In genomic region chr7:104940023-104940710, GRCh38 we compare ENCODE assay signal across 14 cellular contexts.
DNase-seq lines count a peak whose midpoint lies in the region; ATAC-seq and TF ChIP-seq lines count a peak whose summit lies in the region.
"Had no signal": no experiment of that assay in that cellular context is flagged by ENCODE, and none has a peak within 500 bp of the region (broad histone marks: within the 10 kb centered on the region; RNA-seq: fewer than 3 reads in every experiment).

No MANE protein-coding gene starts in this region.

- H3K36me3 Mint-ChIP-seq in CD14-positive monocyte, result peaks cover 0 to 5% of the 10 kb centered on the region in 2 donors
- peaks cover 3% of the 10 kb centered on the region for H3K36me3 Mint-ChIP-seq in CD8-positive, alpha-beta T cell
- H3K36me3 Mint-ChIP-seq in activated T-helper 2 cell treated with anti-CD3 and anti-CD28 coated beads, Interferon-gamma antibody, Interleukin-2, Interleukin-4, amounts not matched to agents 10 μg/mL and 5 μg/mL and 100 μg/mL, durations not matched to agents 14 hours and 24 hours and 36 hours (ENCODE audit: low read depth), result peaks cover 40% of the 10 kb centered on the region
- peaks cover 0 to 14% (median 0%) of the 10 kb centered on the region in 5 donors for H3K36me3 Mint-ChIP-seq in naive thymus-derived CD4-positive, alpha-beta T cell

- peaks cover 2 to 8% (median 4%) of the 10 kb centered on the region in 7 donors for H3K9me3 Mint-ChIP-seq in CD14-positive monocyte
- H3K9me3 Mint-ChIP-seq in CD8-positive, alpha-beta T cell, result no peaks in the 10 kb centered on the region
- H3K9me3 Mint-ChIP-seq in activated T-helper 2 cell treated with anti-CD3 and anti-CD28 coated beads, Interferon-gamma antibody, Interleukin-2, Interleukin-4, amounts not matched to agents 10 μg/mL and 5 μg/mL and 100 μg/mL, durations not matched to agents 14 hours and 24 hours and 36 hours, result no peaks in the 10 kb centered on the region
- H3K9me3 Mint-ChIP-seq in naive thymus-derived CD4-positive, alpha-beta T cell, result peaks cover 0 to 3% (median 0%) of the 10 kb centered on the region in 11 donors

- peaks cover 42% of the 10 kb centered on the region for H3K4me1 Mint-ChIP-seq in CD14-positive monocyte
- peaks cover 45% of the 10 kb centered on the region for H3K4me1 Mint-ChIP-seq in CD8-positive, alpha-beta T cell (ENCODE audit: low read depth)
- H3K4me1 Mint-ChIP-seq in activated T-helper 2 cell treated with anti-CD3 and anti-CD28 coated beads, Interferon-gamma antibody, Interleukin-2, Interleukin-4, amounts not matched to agents 10 μg/mL and 5 μg/mL and 100 μg/mL, durations not matched to agents 14 hours and 24 hours and 36 hours (ENCODE audit: low read depth), result peaks cover 26% of the 10 kb centered on the region
- H3K4me1 Mint-ChIP-seq in naive thymus-derived CD4-positive, alpha-beta T cell, result peaks cover 36 to 55% (median 48%) of the 10 kb centered on the region in 7 donors

- no peaks in the 10 kb centered on the region for H3K9me2 ChIP-seq in PC-3 (replicated peaks; ENCODE audit: low read length)

- H3K4me3 ChIP-seq in CD8-positive, alpha-beta T cell (ENCODE audit: low read depth, low read length), result no peak overlapping the region
- H3K4me3 ChIP-seq in naive thymus-derived CD4-positive, alpha-beta T cell (ENCODE audit: low read length), result no peak overlapping the region
- no peak overlapping the region for H3K4me3 ChIP-seq in PC-3 (ENCODE audit: low read length)
- H3K4me3 ChIP-seq: SK-N-MC, thyroid gland had no signal

- H3K36me3 ChIP-seq in CD8-positive, alpha-beta T cell (ENCODE audit: insufficient read depth, low read length), result no peaks in the 10 kb centered on the region
- H3K36me3 ChIP-seq in naive thymus-derived CD4-positive, alpha-beta T cell (ENCODE audit: control insufficient read depth in 2 of 3, insufficient read depth in 3 of 3, low read length in 3 of 3), result no peaks in the 10 kb centered on the region
- H3K36me3 ChIP-seq in PC-3 (ENCODE audit: low read depth, low read length), result no peaks in the 10 kb centered on the region
- H3K36me3 ChIP-seq: thyroid gland had no signal

- H3K4me1 ChIP-seq in CD8-positive, alpha-beta T cell (ENCODE audit: insufficient read depth, low read length), result peaks cover 38% of the 10 kb centered on the region
- peaks cover 32 to 35% of the 10 kb centered on the region in 2 donors for H3K4me1 ChIP-seq in naive thymus-derived CD4-positive, alpha-beta T cell (ENCODE audit: control insufficient read depth in 2 of 2, insufficient read depth in 2 of 2, low read length in 2 of 2)
- peaks cover 4% of the 10 kb centered on the region for H3K4me1 ChIP-seq in PC-3 (ENCODE audit: insufficient read depth, low read length)

- TF ChIP-seq CTCF in CD14-positive monocyte (IDR thresholded peaks at IDR 0.05) (no peak), PC-3 (conservative IDR thresholded peaks at IDR 0.05; ENCODE audit: low read depth, low read length) (no peak)
- no peak for TF ChIP-seq CTCF in CD8-positive, alpha-beta T cell (IDR thresholded peaks at IDR 0.05)

- no peak overlapping the region for H2AFZ ChIP-seq in PC-3 (ENCODE audit: low read length)

- no peaks in the 10 kb centered on the region for H3K9me3 ChIP-seq in CD8-positive, alpha-beta T cell (ENCODE audit: low read length)
- H3K9me3 ChIP-seq in naive thymus-derived CD4-positive, alpha-beta T cell (ENCODE audit: control insufficient read depth in 2 of 3, low read length in 3 of 3), result no peaks in the 10 kb centered on the region
- no peaks in the 10 kb centered on the region for H3K9me3 ChIP-seq in PC-3 (ENCODE audit: low read length)
- H3K9me3 ChIP-seq: thyroid gland had no signal

- no peak for DNase-seq in CD14-positive monocyte (ENCODE audit: low spot score)
- DNase-seq in CD8-positive, alpha-beta T cell, result no peak
- no peak for DNase-seq in activated T-helper 2 cell treated with anti-CD3 and anti-CD28 coated beads, Interferon-gamma antibody, Interleukin-2, Interleukin-4, amounts not matched to agents 10 μg/mL and 5 μg/mL and 100 μg/mL, durations not matched to agents 14 hours and 24 hours and 36 hours (ENCODE audit: low spot score)
- DNase-seq in naive thymus-derived CD4-positive, alpha-beta T cell, result no peak
- no peak for DNase-seq in PC-3
- DNase-seq: erythroblast, HCEC 1CT, NCI-H2107, thyroid gland had no signal

- peak overlapping the region; percentile 65 for H3K27ac ChIP-seq in CD8-positive, alpha-beta T cell (ENCODE audit: low read depth, low read length)
- peak overlapping the region; percentile 87 for H3K27ac ChIP-seq in naive thymus-derived CD4-positive, alpha-beta T cell (ENCODE audit: low read depth, low read length)
- H3K27ac ChIP-seq in PC-3 (ENCODE audit: low read length), result no peak overlapping the region
- H3K27ac ChIP-seq: SK-N-MC, thyroid gland had no signal

- peak overlapping the region in 5 of 7 donors; percentile 41 to 100 (median 96) for H3K27ac Mint-ChIP-seq in CD14-positive monocyte
- H3K27ac Mint-ChIP-seq in CD8-positive, alpha-beta T cell, result peak overlapping the region; percentile 94
- peak overlapping the region; percentile 99 for H3K27ac Mint-ChIP-seq in activated T-helper 2 cell treated with anti-CD3 and anti-CD28 coated beads, Interferon-gamma antibody, Interleukin-2, Interleukin-4, amounts not matched to agents 10 μg/mL and 5 μg/mL and 100 μg/mL, durations not matched to agents 14 hours and 24 hours and 36 hours
- peak overlapping the region in 8 of 9 donors; percentile 95 to 100 (median 98) for H3K27ac Mint-ChIP-seq in naive thymus-derived CD4-positive, alpha-beta T cell

- no peak overlapping the region for H3K4me3 Mint-ChIP-seq in CD14-positive monocyte
- H3K4me3 Mint-ChIP-seq in CD8-positive, alpha-beta T cell, result peak overlapping the region; percentile 88
- H3K4me3 Mint-ChIP-seq in activated T-helper 2 cell treated with anti-CD3 and anti-CD28 coated beads, Interferon-gamma antibody, Interleukin-2, Interleukin-4, amounts not matched to agents 10 μg/mL and 5 μg/mL and 100 μg/mL, durations not matched to agents 14 hours and 24 hours and 36 hours (ENCODE audit: low read depth), result peak overlapping the region; percentile 97
- H3K4me3 Mint-ChIP-seq in naive thymus-derived CD4-positive, alpha-beta T cell, result peak overlapping the region in 9 of 10 donors; percentile 88 to 97 (median 93)

- no peak overlapping the region for H3K9ac ChIP-seq in PC-3 (ENCODE audit: low read length)

- POLR2A ChIA-PET in CD8-positive, alpha-beta T cell (lab: Charles Lee), result interaction anchor here (0.7 to 2.0 kb wide), 5 partner anchors 41 to 76 kb away, joined by 3 to 13 read pairs (median 6); partner anchors contain the start of gene KMT2E
- POLR2A ChIA-PET in naive thymus-derived CD4-positive, alpha-beta T cell (lab: Charles Lee), result interaction anchor here (0.6 to 8.2 kb wide), 8 partner anchors 14 to 596 kb away, joined by 3 to 99 read pairs (median 4); partner anchors contain the start of gene KMT2E
- POLR2A ChIA-PET in PC-3 (lab: Charles Lee; ENCODE audit: unreplicated experiment), result no interaction called here

- peaks cover 0 to 4% (median 0%) of the 10 kb centered on the region in 3 donors for H3K27me3 Mint-ChIP-seq in CD14-positive monocyte (ENCODE audit: low read depth in 3 of 3)
- H3K27me3 Mint-ChIP-seq in CD8-positive, alpha-beta T cell (ENCODE audit: low read depth), result no peaks in the 10 kb centered on the region
- H3K27me3 Mint-ChIP-seq in activated T-helper 2 cell treated with anti-CD3 and anti-CD28 coated beads, Interferon-gamma antibody, Interleukin-2, Interleukin-4, amounts not matched to agents 10 μg/mL and 5 μg/mL and 100 μg/mL, durations not matched to agents 14 hours and 24 hours and 36 hours (ENCODE audit: low read depth), result no peaks in the 10 kb centered on the region
- peaks cover 0 to 2% (median 0%) of the 10 kb centered on the region in 5 donors for H3K27me3 Mint-ChIP-seq in naive thymus-derived CD4-positive, alpha-beta T cell

- CTCF ChIA-PET in CD8-positive, alpha-beta T cell (lab: Charles Lee), result interaction anchor here (0.7 to 2.1 kb wide), 6 partner anchors 21 to 590 kb away, joined by 3 to 7 read pairs (median 4); partner anchors contain the start of gene KMT2E
- CTCF ChIA-PET in naive thymus-derived CD4-positive, alpha-beta T cell (lab: Charles Lee), result interaction anchor here (0.9 to 1.0 kb wide), 2 partner anchors 13 to 67 kb away, joined by 3 to 5 read pairs; no protein-coding TSS in a partner anchor
- CTCF ChIA-PET in PC-3 (lab: Charles Lee), result no interaction called here

- no peaks in the 10 kb centered on the region for H4K20me1 ChIP-seq in PC-3 (ENCODE audit: low read length)

- no peaks in the 10 kb centered on the region for H3K79me2 ChIP-seq in PC-3 (ENCODE audit: low read length)

- H3F3A ChIP-seq in PC-3 (ENCODE audit: low read length, unreplicated experiment), result no peaks in the 10 kb centered on the region

- intact Hi-C loops in CD14-positive monocyte (cut with micrococcal nuclease) (loop anchor here (5.0 to 10.0 kb wide), 2 partner anchors 42 to 75 kb away; partner anchors contain the start of gene KMT2E (in 1 of the 2)), PC-3 (cut with micrococcal nuclease) (no loop called here)
- intact Hi-C loops in CD8-positive, alpha-beta T cell (cut with DNase I, micrococcal nuclease), result loop anchor here (2.0 to 10.0 kb wide), 4 partner anchors 17 to 1172 kb away; partner anchors contain the start of gene SYPL1 (in 1 of the 2)
- intact Hi-C loops in activated T-helper 2 cell treated with anti-CD3 and anti-CD28 coated beads, Interferon-gamma antibody, Interleukin-2, Interleukin-4, amounts not matched to agents 10 μg/mL and 5 μg/mL and 100 μg/mL, durations not matched to agents 14 hours and 24 hours and 36 hours (cut with micrococcal nuclease), result loop anchor here (5.0 kb wide), 2 partner anchors 867 to 1082 kb away; no protein-coding TSS in a partner anchor
- intact Hi-C loops in naive thymus-derived CD4-positive, alpha-beta T cell (cut with micrococcal nuclease), result loop anchor here (5.0 kb wide), 6 partner anchors 592 to 1827 kb away; partner anchors contain the start of genes ATXN7L1 (in 1 of the 2), PSMC2 (in 1 of the 2) and RINT1 (in 1 of the 2)

- BruUV-seq in PC-3 (replicated peaks; lab: Mats Ljungman, UMichigan), result no TSS peak

- ATAC-seq in CD8-positive, alpha-beta T cell, result no peak
- no peak for ATAC-seq in naive thymus-derived CD4-positive, alpha-beta T cell
- ATAC-seq in GM19328 (IDR thresholded peaks at IDR 0.05; ENCODE audit: unreplicated experiment) (no peak), GM21528 (IDR thresholded peaks at IDR 0.05; ENCODE audit: low FRiP score, unreplicated experiment) (no peak), PC-3 (no peak)
- ATAC-seq: Panc1, sciatic nerve had no signal

- H3K4me2 ChIP-seq in PC-3 (ENCODE audit: low read length), result no peak overlapping the region

- H3K27me3 ChIP-seq in CD8-positive, alpha-beta T cell (ENCODE audit: insufficient read depth, low read length), result no peaks in the 10 kb centered on the region
- no peaks in the 10 kb centered on the region for H3K27me3 ChIP-seq in naive thymus-derived CD4-positive, alpha-beta T cell (ENCODE audit: control insufficient read depth in 2 of 2, insufficient read depth in 2 of 2, low read length in 2 of 2)
- no peaks in the 10 kb centered on the region for H3K27me3 ChIP-seq in PC-3 (ENCODE audit: low read length)
- H3K27me3 ChIP-seq: thyroid gland had no signal

Comparison
In these comparisons a context has a peak if more than half of its experiments do, and no peak if none do; other contexts are left out.
1. H3K4me3 Mint-ChIP-seq: peak in CD8-positive, alpha-beta T cell (single experiment), activated T-helper 2 cell treated with anti-CD3 and anti-CD28 coated beads, Interferon-gamma antibody, Interleukin-2, Interleukin-4, amounts not matched to agents 10 μg/mL and 5 μg/mL and 100 μg/mL, durations not matched to agents 14 hours and 24 hours and 36 hours (single experiment) and naive thymus-derived CD4-positive, alpha-beta T cell (9 of 10); none in CD14-positive monocyte (0 of 2).
2. Peak in every context shown above with its lines, with median percentiles within 50 percentile points of each other: H3K27ac Mint-ChIP-seq.